ENCODE assay signal across 1 cellular context in genomic region chr2:240248981-240249422, GRCh38.
TF ChIP-seq lines count a peak whose summit lies in the region.

No MANE protein-coding gene starts in this region.

TF ChIP-seq in HepG2, 621 proteins besides CTCF, POLR2A, EP300 and RAD21:
- TF ChIP-seq RBM39 (IDR thresholded peaks at IDR 0.05; ENCODE audit: low read depth, low read length, poor library complexity, severe bottlenecking) (no peak), NR2F6 (IDR thresholded peaks at IDR 0.05) (no peak), NR2F6 (CRISPR knock-in tag; IDR thresholded peaks at IDR 0.05) (no peak), ELF4 (CRISPR knock-in tag; IDR thresholded peaks at IDR 0.05; ENCODE audit: borderline replicate concordance) (no peak), TAF1 (CRISPR knock-in tag; IDR thresholded peaks at IDR 0.05) (no peak), NCOR1 (IDR thresholded peaks at IDR 0.05; ENCODE audit: borderline replicate concordance, low read length) (no peak), GTF3A (CRISPR knock-in tag; conservative IDR thresholded peaks at IDR 0.05) (no peak), SATB2 (CRISPR knock-in tag; IDR thresholded peaks at IDR 0.05) (no peak), PPARG (CRISPR knock-in tag; conservative IDR thresholded peaks at IDR 0.05) (no peak), ZNF501 (CRISPR knock-in tag; IDR thresholded peaks at IDR 0.05) (no peak), GABPA (IDR thresholded peaks at IDR 0.05; ENCODE audit: low read depth, low read length) (no peak), GABPA (CRISPR knock-in tag; IDR thresholded peaks at IDR 0.05; ENCODE audit: low read depth) (no peak), PHF20 (CRISPR knock-in tag; IDR thresholded peaks at IDR 0.05) (no peak), ELF3 (CRISPR knock-in tag; IDR thresholded peaks at IDR 0.05) (no peak)
- TF ChIP-seq, protein P1, sequence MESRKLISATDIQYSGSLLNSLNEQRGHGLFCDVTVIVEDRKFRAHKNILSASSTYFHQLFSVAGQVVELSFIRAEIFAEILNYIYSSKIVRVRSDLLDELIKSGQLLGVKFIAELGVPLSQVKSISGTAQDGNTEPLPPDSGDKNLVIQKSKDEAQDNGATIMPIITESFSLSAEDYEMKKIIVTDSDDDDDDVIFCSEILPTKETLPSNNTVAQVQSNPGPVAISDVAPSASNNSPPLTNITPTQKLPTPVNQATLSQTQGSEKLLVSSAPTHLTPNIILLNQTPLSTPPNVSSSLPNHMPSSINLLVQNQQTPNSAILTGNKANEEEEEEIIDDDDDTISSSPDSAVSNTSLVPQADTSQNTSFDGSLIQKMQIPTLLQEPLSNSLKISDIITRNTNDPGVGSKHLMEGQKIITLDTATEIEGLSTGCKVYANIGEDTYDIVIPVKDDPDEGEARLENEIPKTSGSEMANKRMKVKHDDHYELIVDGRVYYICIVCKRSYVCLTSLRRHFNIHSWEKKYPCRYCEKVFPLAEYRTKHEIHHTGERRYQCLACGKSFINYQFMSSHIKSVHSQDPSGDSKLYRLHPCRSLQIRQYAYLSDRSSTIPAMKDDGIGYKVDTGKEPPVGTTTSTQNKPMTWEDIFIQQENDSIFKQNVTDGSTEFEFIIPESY (CRISPR knock-in tag; IDR thresholded peaks at IDR 0.05), result no peak
